25 cellular contexts compared by ENCODE assay signal in the genomic region with DNA sequence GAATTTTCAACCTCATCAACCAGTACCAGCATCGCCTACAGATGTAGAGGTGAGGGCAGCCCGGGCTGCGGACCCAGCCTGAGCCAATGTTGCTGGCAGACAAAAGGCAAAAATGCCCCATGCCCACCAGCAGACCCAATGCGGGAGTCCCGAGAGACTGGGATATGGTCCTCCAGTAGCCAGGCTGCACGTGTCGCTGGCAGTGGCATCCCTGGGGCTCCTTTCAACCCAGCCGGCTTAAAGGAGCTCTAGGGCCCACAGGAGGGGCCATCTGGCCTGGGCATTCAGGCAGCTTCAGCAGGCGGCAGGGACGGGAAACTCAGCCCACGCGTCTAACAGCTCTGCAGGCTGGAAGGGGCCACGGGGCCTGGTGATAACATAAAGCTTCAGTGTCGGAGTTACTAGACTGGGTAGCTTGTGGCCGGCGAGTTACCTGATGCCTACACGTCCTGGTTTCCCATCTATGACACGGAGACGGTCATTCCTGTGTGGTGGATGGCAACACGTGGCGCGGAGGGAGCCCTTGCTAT.
"Had no signal": no experiment of that assay in that cellular context is flagged by ENCODE, and none has a peak within 500 bp of the region (broad histone marks: within the 10 kb centered on the region; RNA-seq: fewer than 3 reads in every experiment).

No MANE protein-coding gene starts in this region.

- H3K9me3 Mint-ChIP-seq: activated B cell treated with CpG ODN at 0.5 μM for 24 hours; activated naive CD4-positive, alpha-beta T cell treated with anti-CD3 and anti-CD28 coated beads, Interleukin-2, amount 50 U/mL, for 24 hours; dendritic cell treated with granulocyte-macrophage colony-stimulating factor and Interleukin-4, amounts not matched to agents 40 ng/mL and 50 ng/mL, for 4 days; memory B cell; nephron had no signal

- H3K27ac Mint-ChIP-seq: activated B cell treated with CpG ODN at 0.5 μM for 24 hours; activated CD4-positive, alpha-beta T cell treated with anti-CD3 and anti-CD28 coated beads for 36 hours; activated naive CD4-positive, alpha-beta T cell treated with anti-CD3 and anti-CD28 coated beads, Interleukin-2, amount 50 U/mL, for 24 hours; dendritic cell treated with granulocyte-macrophage colony-stimulating factor and Interleukin-4, amounts not matched to agents 40 ng/mL and 50 ng/mL, for 4 days; memory B cell; nephron had no signal

- H3K27ac ChIP-seq: cardiac muscle cell, heart right ventricle, parathyroid adenoma, tibial artery, uterus had no signal

- H3K9me3 ChIP-seq: body of pancreas, heart right ventricle, tibial artery, uterus had no signal

- H3K4me3 Mint-ChIP-seq: activated B cell treated with CpG ODN at 0.5 μM for 24 hours; activated CD4-positive, alpha-beta T cell treated with anti-CD3 and anti-CD28 coated beads for 36 hours; activated naive CD4-positive, alpha-beta T cell treated with anti-CD3 and anti-CD28 coated beads, Interleukin-2, amount 50 U/mL, for 24 hours; dendritic cell treated with granulocyte-macrophage colony-stimulating factor and Interleukin-4, amounts not matched to agents 40 ng/mL and 50 ng/mL, for 4 days; memory B cell; nephron had no signal

- H3K36me3 ChIP-seq: cardiac muscle cell, heart right ventricle, tibial artery, uterus had no signal

- H3K9ac ChIP-seq: parathyroid adenoma had no signal

- H3K4me1 ChIP-seq: heart right ventricle, parathyroid adenoma, tibial artery, uterus had no signal

- H2AFZ ChIP-seq: parathyroid adenoma had no signal

- H3K4me1 Mint-ChIP-seq: activated B cell treated with CpG ODN at 0.5 μM for 24 hours; activated CD4-positive, alpha-beta T cell treated with anti-CD3 and anti-CD28 coated beads for 36 hours; activated naive CD4-positive, alpha-beta T cell treated with anti-CD3 and anti-CD28 coated beads, Interleukin-2, amount 50 U/mL, for 24 hours; memory B cell had no signal

- H3K27me3 ChIP-seq: body of pancreas, cardiac muscle cell, heart right ventricle, uterus had no signal

- H3K36me3 Mint-ChIP-seq: activated naive CD4-positive, alpha-beta T cell treated with anti-CD3 and anti-CD28 coated beads, Interleukin-2, amount 50 U/mL, for 24 hours; memory B cell had no signal

- DNase-seq: activated B cell treated with CpG ODN at 0.5 μM for 24 hours; activated CD4-positive, alpha-beta T cell treated with anti-CD3 and anti-CD28 coated beads for 36 hours; activated CD4-positive, alpha-beta T cell treated with anti-CD3 and anti-CD28 coated beads, Interleukin-2, amount 50 U/mL, for 48 hours; activated gamma-delta T cell treated with Interleukin-2 at 50 U/mL for 16 hours; activated T-cell treated with anti-CD3 and anti-CD28 coated beads for 4 hours; anterior cingulate cortex; body of pancreas; effector CD4-positive, alpha-beta T cell; erythroblast; foreskin fibroblast; heart right ventricle; left colon; right cardiac atrium; stimulated activated CD4-positive, alpha-beta T cell treated with anti-CD3 and anti-CD28 coated beads, Interleukin-12 subunit alpha, Interleukin-12 subunit beta, amount 100 ng/mL, for 4 hours; stimulated activated CD4-positive, alpha-beta T cell treated with anti-CD3 and anti-CD28 coated beads, Interleukin-4, amount 100 ng/mL, for 4 hours; stimulated activated naive CD8-positive, alpha-beta T cell treated with anti-CD3 and anti-CD28 coated beads, Interleukin-15, Interleukin-2, amounts not matched to agents 100 U/mL and 50 U/mL, for 24 hours; T1000; tibial artery; uterus had no signal

- H3K79me2 ChIP-seq: parathyroid adenoma had no signal

- H3K4me3 ChIP-seq: body of pancreas, cardiac muscle cell, heart right ventricle, tibial artery, uterus had no signal

- H3K27me3 Mint-ChIP-seq: activated B cell treated with CpG ODN at 0.5 μM for 24 hours; activated CD4-positive, alpha-beta T cell treated with anti-CD3 and anti-CD28 coated beads for 36 hours; activated naive CD4-positive, alpha-beta T cell treated with anti-CD3 and anti-CD28 coated beads, Interleukin-2, amount 50 U/mL, for 24 hours; dendritic cell treated with granulocyte-macrophage colony-stimulating factor and Interleukin-4, amounts not matched to agents 40 ng/mL and 50 ng/mL, for 4 days; memory B cell had no signal

- ATAC-seq: activated CD4-positive, alpha-beta T cell treated with anti-CD3 and anti-CD28 coated beads for 36 hours; heart right ventricle; left colon; stimulated activated naive CD8-positive, alpha-beta T cell treated with anti-CD3 and anti-CD28 coated beads, Interleukin-15, Interleukin-2, amounts not matched to agents 100 U/mL and 50 U/mL, for 24 hours had no signal
